In genomic region chr1:27025718-27026117, GRCh38 we compare ENCODE assay signal across 36 cellular contexts.
"Had no signal": no experiment of that assay in that cellular context is flagged by ENCODE, and none has a peak within 500 bp of the region (broad histone marks: within the 10 kb centered on the region; RNA-seq: fewer than 3 reads in every experiment).

No MANE protein-coding gene starts in this region.

- H3K27me3 ChIP-seq: MG63 had no signal

- DNase-seq: Kasumi-1, MG63, MM.1S, MV-4-11, NCI-H1048, NCI-H1092, NCI-H1092 treated with DMSO at 0.1 percent for 48 hours, NCI-H1105, NCI-H1105 treated with DMSO at 0.1 percent for 48 hours, NCI-H1417, NCI-H1417 treated with DMSO at 0.1 percent for 48 hours, NCI-H1436, NCI-H1436 treated with DMSO at 0.1 percent for 48 hours, NCI-H146, NCI-H1694, NCI-H1694 treated with DMSO at 0.1 percent for 48 hours, NCI-H187, NCI-H187 treated with DMSO at 0.1 percent for 48 hours, NCI-H1930, NCI-H2029, NCI-H2029 treated with DMSO at 0.1 percent for 48 hours, NCI-H2081, NCI-H2081 treated with DMSO at 0.1 percent for 48 hours, NCI-H2107, NCI-H2171, NCI-H2171 treated with DMSO at 0.1 percent for 48 hours, NCI-H2227 treated with DMSO at 0.1 percent for 48 hours, NCI-H226, NCI-H345, NCI-H446, NCI-H446 treated with DMSO at 0.1 percent for 48 hours, NCI-H510A, NCI-H510A treated with DMSO at 0.1 percent for 48 hours, NCI-H524, NCI-H524 treated with DMSO at 0.1 percent for 48 hours, NCI-H526 had no signal

- H3K4me3 ChIP-seq: MG63 had no signal

- H3K36me3 ChIP-seq: MG63 had no signal

- H3K9me3 ChIP-seq: MG63 had no signal
